ENCODE assay signal across 8 cellular contexts in genomic region chr17:59829217-59830006, GRCh38.
DNase-seq lines count a peak whose midpoint lies in the region; ATAC-seq and TF ChIP-seq lines count a peak whose summit lies in the region.

No MANE protein-coding gene starts in this region.

- CTCF ChIA-PET in HEK293 (lab: Yijun Ruan, JAX) = interaction anchor here (0.6 to 2.8 kb wide), 4 partner anchors 11 to 75 kb away, joined by 3 to 10 read pairs (median 4); no protein-coding TSS in a partner anchor

- no peaks in the 10 kb centered on the region for H3K27me3 ChIP-seq in SJCRH30
- H3K27me3 ChIP-seq in effector memory CD4-positive, alpha-beta T cell (replicated peaks; ENCODE audit: control insufficient read depth, insufficient read depth, low read length, poor library complexity, severe bottlenecking) = no peaks in the 10 kb centered on the region

- H3K27me3 Mint-ChIP-seq in naive thymus-derived CD8-positive, alpha-beta T cell = no peaks in the 10 kb centered on the region

- H3K36me3 ChIP-seq in HEK293 (ENCODE audit: control insufficient read depth in 2 of 2, insufficient read depth in 1 of 2, low read length in 2 of 2) (no peaks in the 10 kb centered on the region; a peak in 1 of 3 replicates), SJCRH30 (no peaks in the 10 kb centered on the region)
- H3K36me3 ChIP-seq in effector memory CD4-positive, alpha-beta T cell (ENCODE audit: control insufficient read depth, insufficient read depth, low read length) = no peaks in the 10 kb centered on the region

- H3K9me3 ChIP-seq in HEK293 (ENCODE audit: control insufficient read depth, insufficient read depth, low read depth, low read length) (no peaks in the 10 kb centered on the region), SJCRH30 (replicated peaks) (no peaks in the 10 kb centered on the region)
- H3K9me3 ChIP-seq in effector memory CD4-positive, alpha-beta T cell (ENCODE audit: control insufficient read depth, low read length) = no peaks in the 10 kb centered on the region

- peaks cover 8 to 63% (median 34%) of the 10 kb centered on the region in 4 donors for H3K4me1 Mint-ChIP-seq in naive thymus-derived CD8-positive, alpha-beta T cell

- H3K4me3 ChIP-seq in HEK293 (ENCODE audit: low read depth, low read length) = peak overlapping the region; percentile 4; the same call in 1 of the 2 replicates
- H3K4me3 ChIP-seq in SJCRH30 = no peak overlapping the region
- H3K4me3 ChIP-seq in effector memory CD4-positive, alpha-beta T cell (ENCODE audit: insufficient read depth, low read depth, low read length, poor library complexity, severe bottlenecking) = peak overlapping the region; percentile 18

- peaks cover 39% of the 10 kb centered on the region for H3K4me1 ChIP-seq in HEK293 (ENCODE audit: control insufficient read depth, insufficient read depth, low read length)
- H3K4me1 ChIP-seq in SJCRH30 = peaks cover 13% of the 10 kb centered on the region
- H3K4me1 ChIP-seq in effector memory CD4-positive, alpha-beta T cell (ENCODE audit: control insufficient read depth, insufficient read depth, low read length, poor library complexity, severe bottlenecking) = peaks cover 42% of the 10 kb centered on the region

- H3K9me3 Mint-ChIP-seq in naive thymus-derived CD8-positive, alpha-beta T cell = no peaks in the 10 kb centered on the region

- H3K4me3 Mint-ChIP-seq in naive thymus-derived CD8-positive, alpha-beta T cell = peak overlapping the region in 4 of 10 donors; percentile 6 to 66 (median 56)

- peak; percentile 60 for DNase-seq in stimulated activated CD4-positive, alpha-beta T cell treated with anti-CD3 and anti-CD28 coated beads, Interleukin-1b, Interleukin-23, amount 100 ng/mL, for 48 hours
- DNase-seq in stimulated activated CD4-positive, alpha-beta T cell treated with anti-CD3 and anti-CD28 coated beads, Interleukin-12 subunit alpha, Interleukin-12 subunit beta, amount 100 ng/mL, for 4 hours = no peak
- DNase-seq in M059J (ENCODE audit: low read depth) (peak; percentile 100), SJCRH30 (peak; percentile 64 to 87), amygdala (lab: John Stamatoyannopoulos, UW) (no peak)
- no peak for DNase-seq in effector memory CD4-positive, alpha-beta T cell
- peak in 1 of 10 donors; percentile 10 for DNase-seq in naive thymus-derived CD8-positive, alpha-beta T cell

- H3K27ac ChIP-seq in HEK293 (ENCODE audit: extremely low read depth, low read depth, low read length) = peak overlapping the region; percentile 95
- H3K27ac ChIP-seq in SJCRH30 = peak overlapping the region; percentile 34
- peak overlapping the region; percentile 67 for H3K27ac ChIP-seq in effector memory CD4-positive, alpha-beta T cell (ENCODE audit: insufficient read depth, low read length, poor library complexity, severe bottlenecking)

- peak overlapping the region in 9 of 10 donors; percentile 53 to 92 (median 81) for H3K27ac Mint-ChIP-seq in naive thymus-derived CD8-positive, alpha-beta T cell

- POLR2A ChIA-PET in HEK293 (lab: Yijun Ruan, JAX) = interaction anchor here (0.5 to 3.5 kb wide), 7 partner anchors 9 to 122 kb away, joined by 3 to 23 read pairs (median 9); partner anchors contain the start of genes PTRH2 and VMP1
- POLR2A ChIA-PET in naive thymus-derived CD8-positive, alpha-beta T cell (lab: Charles Lee) = no interaction called here

- no peak for TF ChIP-seq CTCF in HEK293 (tag by site-specific recombination; IDR thresholded peaks at IDR 0.05)

- peak; percentile 10 to 76 for ATAC-seq in naive thymus-derived CD8-positive, alpha-beta T cell

- peaks cover 0 to 24% (median 2%) of the 10 kb centered on the region in 3 donors for H3K36me3 Mint-ChIP-seq in naive thymus-derived CD8-positive, alpha-beta T cell

TF ChIP-seq in HEK293, 187 proteins besides CTCF, POLR2A, EP300 and RAD21 (continues in another document):
- TF ChIP-seq TCF7L2 (IDR thresholded peaks at IDR 0.05; ENCODE audit: borderline replicate concordance, low read depth, low read length) (peak; percentile 54; the same call in 1 of the 2 replicates), HIC1 (tag by site-specific recombination; IDR thresholded peaks at IDR 0.05) (peak; percentile 91), ZEB2 (tag by site-specific recombination; IDR thresholded peaks at IDR 0.05) (peak; percentile 95), ZSCAN4 (tag by site-specific recombination; IDR thresholded peaks at IDR 0.05) (peak; percentile 12; the same call in 1 of the 2 replicates), ZNF184 (tag by site-specific recombination; IDR thresholded peaks at IDR 0.05) (peak; percentile 10; the same call in 1 of the 2 replicates), IKZF3 (tag by site-specific recombination; IDR thresholded peaks at IDR 0.05) (peak; percentile 91), ZNF837 (tag by site-specific recombination; IDR thresholded peaks at IDR 0.05) (no peak), ZBTB1 (tag by site-specific recombination; IDR thresholded peaks at IDR 0.05) (peak; percentile 89; the same call in 1 of the 2 replicates), ZNF621 (tag by site-specific recombination; IDR thresholded peaks at IDR 0.05) (no peak), FEZF1 (tag by site-specific recombination; IDR thresholded peaks at IDR 0.05) (peak; percentile 79), ZNF596 (tag by site-specific recombination; IDR thresholded peaks at IDR 0.05) (peak; percentile 55), ZBTB20 (tag by site-specific recombination; IDR thresholded peaks at IDR 0.05) (no peak), ZSCAN16 (tag by site-specific recombination; IDR thresholded peaks at IDR 0.05) (no peak), OVOL3 (tag by site-specific recombination; IDR thresholded peaks at IDR 0.05) (peak; percentile 92), BCL11A (tag by site-specific recombination; IDR thresholded peaks at IDR 0.05; ENCODE audit: low read depth) (peak; percentile 82)
- TF ChIP-seq, protein P1, sequence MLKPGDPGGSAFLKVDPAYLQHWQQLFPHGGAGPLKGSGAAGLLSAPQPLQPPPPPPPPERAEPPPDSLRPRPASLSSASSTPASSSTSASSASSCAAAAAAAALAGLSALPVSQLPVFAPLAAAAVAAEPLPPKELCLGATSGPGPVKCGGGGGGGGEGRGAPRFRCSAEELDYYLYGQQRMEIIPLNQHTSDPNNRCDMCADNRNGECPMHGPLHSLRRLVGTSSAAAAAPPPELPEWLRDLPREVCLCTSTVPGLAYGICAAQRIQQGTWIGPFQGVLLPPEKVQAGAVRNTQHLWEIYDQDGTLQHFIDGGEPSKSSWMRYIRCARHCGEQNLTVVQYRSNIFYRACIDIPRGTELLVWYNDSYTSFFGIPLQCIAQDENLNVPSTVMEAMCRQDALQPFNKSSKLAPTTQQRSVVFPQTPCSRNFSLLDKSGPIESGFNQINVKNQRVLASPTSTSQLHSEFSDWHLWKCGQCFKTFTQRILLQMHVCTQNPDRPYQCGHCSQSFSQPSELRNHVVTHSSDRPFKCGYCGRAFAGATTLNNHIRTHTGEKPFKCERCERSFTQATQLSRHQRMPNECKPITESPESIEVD (tag by site-specific recombination; IDR thresholded peaks at IDR 0.05) = peak; percentile 96
- TF ChIP-seq, protein P2, sequence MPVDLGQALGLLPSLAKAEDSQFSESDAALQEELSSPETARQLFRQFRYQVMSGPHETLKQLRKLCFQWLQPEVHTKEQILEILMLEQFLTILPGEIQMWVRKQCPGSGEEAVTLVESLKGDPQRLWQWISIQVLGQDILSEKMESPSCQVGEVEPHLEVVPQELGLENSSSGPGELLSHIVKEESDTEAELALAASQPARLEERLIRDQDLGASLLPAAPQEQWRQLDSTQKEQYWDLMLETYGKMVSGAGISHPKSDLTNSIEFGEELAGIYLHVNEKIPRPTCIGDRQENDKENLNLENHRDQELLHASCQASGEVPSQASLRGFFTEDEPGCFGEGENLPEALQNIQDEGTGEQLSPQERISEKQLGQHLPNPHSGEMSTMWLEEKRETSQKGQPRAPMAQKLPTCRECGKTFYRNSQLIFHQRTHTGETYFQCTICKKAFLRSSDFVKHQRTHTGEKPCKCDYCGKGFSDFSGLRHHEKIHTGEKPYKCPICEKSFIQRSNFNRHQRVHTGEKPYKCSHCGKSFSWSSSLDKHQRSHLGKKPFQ (tag by site-specific recombination; IDR thresholded peaks at IDR 0.05) = 0 out of 2 replicates have a peak, but pooled peaks have one; percentile 20

Comparison
In these comparisons a context has a peak if more than half of its experiments do, and no peak if none do; other contexts are left out.
1. DNase-seq: peak in stimulated activated CD4-positive, alpha-beta T cell treated with anti-CD3 and anti-CD28 coated beads, Interleukin-1b, Interleukin-23, amount 100 ng/mL, for 48 hours (single experiment), M059J (single experiment) and SJCRH30 (2 of 2); none in stimulated activated CD4-positive, alpha-beta T cell treated with anti-CD3 and anti-CD28 coated beads, Interleukin-12 subunit alpha, Interleukin-12 subunit beta, amount 100 ng/mL, for 4 hours (single experiment), effector memory CD4-positive, alpha-beta T cell (0 of 3) and amygdala (0 of 56).
2. H3K27ac ChIP-seq: peak in every context shown above with its lines; median percentile 95 in HEK293; 67 in effector memory CD4-positive, alpha-beta T cell; 34 in SJCRH30.